ENCODE assay signal across 27 cellular contexts in genomic region chr10:94673614-94674321, GRCh38. TPM values are rescaled to one million over a fixed set of nuclear protein-coding genes. Genes with fewer than 3 reads are reported as not detected.
A peak's percentile ranks its signal among the peaks of the same experiment; 100 is the strongest.
DNase-seq lines count a peak whose midpoint lies in the region; TF ChIP-seq lines count a peak whose summit lies in the region.
"Had no signal": no experiment of that assay in that cellular context is flagged by ENCODE, and none has a peak within 500 bp of the region (broad histone marks: within the 10 kb centered on the region; RNA-seq: fewer than 3 reads in every experiment).

No MANE protein-coding gene starts in this region.

- no peak overlapping the region for H4K8ac ChIP-seq in mesendoderm (ENCODE audit: low read depth, low read length)

- H3K79me1 ChIP-seq in mesendoderm (ENCODE audit: low read length), result no peaks in the 10 kb centered on the region

- no peak overlapping the region for H3K23ac ChIP-seq in mesendoderm (ENCODE audit: low read length)

- H2AK5ac ChIP-seq in mesendoderm (ENCODE audit: low read length), result no peak overlapping the region

- CTCF ChIA-PET in Calu3 (lab: Charles Lee), result interaction anchor here (0.6 kb wide), 1 partner anchor 30 kb away, joined by 3 read pairs; no protein-coding TSS in a partner anchor

- DNase-seq in HT1080 (ENCODE audit: low read depth) (peak; percentile 5), RKO (ENCODE audit: low spot score) (peak; percentile 47), epithelial cell of proximal tubule (ENCODE audit: low read depth) (peak; percentile 13), mesendoderm (peak; percentile 60), NCI-H2081 treated with DMSO at 0.1 percent for 48 hours (lab: John Stamatoyannopoulos, UW) (no peak), NCI-H1105 (lab: John Stamatoyannopoulos, UW) (no peak), Calu3 (no peak)
- no peak for DNase-seq in stimulated activated naive CD4-positive, alpha-beta T cell (lab: John Stamatoyannopoulos, UW)
- DNase-seq: activated CD4-positive, alpha-beta T cell treated with anti-CD3 and anti-CD28 coated beads for 48 hours; activated gamma-delta T cell treated with Interleukin-2 at 50 U/mL for 16 hours; activated T-cell treated with anti-CD3 and anti-CD28 coated beads, Interleukin-2, amount 50 U/mL, for 24 hours; body of pancreas; hippocampal formation; naive thymus-derived CD4-positive, alpha-beta T cell; NCI-H1092; NCI-H1930; NCI-H2227 treated with DMSO at 0.1 percent for 48 hours; NCI-H748 treated with DMSO at 0.1 percent for 48 hours; psoas muscle; stimulated activated naive CD4-positive, alpha-beta T cell treated with Interleukin-2 at 50 U/mL for 16 hours; T-helper 17 cell had no signal

- no CpG with 5 or more reads among the region's 1 CpG for WGBS in mesendoderm (ENCODE audit: extremely low coverage, insufficient coverage, low lambda C conversion rate)

- no peaks in the 10 kb centered on the region for H3K79me2 ChIP-seq in mesendoderm (ENCODE audit: control insufficient read depth, insufficient read depth, low read length)

- no TSS peak for BruUV-seq in Calu3 (replicated peaks; lab: Mats Ljungman, UMichigan)

- H3K4ac ChIP-seq in mesendoderm (ENCODE audit: low read depth, low read length), result no peak overlapping the region

- H3K27ac Mint-ChIP-seq in Calu3 (ENCODE audit: unreplicated experiment), result no peak overlapping the region
- H3K27ac Mint-ChIP-seq: activated T-cell treated with anti-CD3 and anti-CD28 coated beads, Interleukin-2, amount 50 U/mL, for 24 hours; GM23338; mesothelial cell of epicardium; naive thymus-derived CD4-positive, alpha-beta T cell; T-helper 17 cell had no signal

- intact Hi-C loops in Calu3 (cut with micrococcal nuclease; ENCODE audit: unreplicated experiment), result no loop called here

- H3K27ac ChIP-seq in mesendoderm (ENCODE audit: low read depth, low read length), result no peak overlapping the region
- H3K27ac ChIP-seq: body of pancreas, left lung, psoas muscle, SK-N-MC, thoracic aorta, vagina had no signal

- H2BK120ac ChIP-seq in mesendoderm (ENCODE audit: low read depth, low read length), result no peak overlapping the region

- no peaks in the 10 kb centered on the region for H3K4me1 ChIP-seq in mesendoderm (ENCODE audit: control insufficient read depth, low read depth, low read length)
- H3K4me1 ChIP-seq: body of pancreas, left lung, psoas muscle, vagina had no signal

- H3K56ac ChIP-seq in mesendoderm (ENCODE audit: low read length), result no peak overlapping the region

- H3K4me3 ChIP-seq in epithelial cell of proximal tubule (ENCODE audit: low read depth, low read length) (no peak overlapping the region), mesendoderm (ENCODE audit: low read length) (no peak overlapping the region)
- H3K4me3 ChIP-seq: body of pancreas, GM23338, left lung, psoas muscle, SK-N-MC, thoracic aorta, vagina had no signal

- H3K4me3 Mint-ChIP-seq in Calu3 (ENCODE audit: low read depth, unreplicated experiment), result no peak overlapping the region
- H3K4me3 Mint-ChIP-seq: activated T-cell treated with anti-CD3 and anti-CD28 coated beads, Interleukin-2, amount 50 U/mL, for 24 hours; GM23338; mesothelial cell of epicardium; naive thymus-derived CD4-positive, alpha-beta T cell; T-helper 17 cell had no signal

- H3K36me3 ChIP-seq in mesendoderm (ENCODE audit: control insufficient read depth, insufficient read depth, low read length), result no peaks in the 10 kb centered on the region
- H3K36me3 ChIP-seq: left lung, thoracic aorta, vagina had no signal

- H4K5ac ChIP-seq in mesendoderm (ENCODE audit: low read length), result no peak overlapping the region

- no peak overlapping the region for H3K4me2 ChIP-seq in mesendoderm (ENCODE audit: low read length)
- H3K4me2 ChIP-seq: GM23338 had no signal

- H3K36me3 Mint-ChIP-seq in Calu3 (ENCODE audit: insufficient read depth, unreplicated experiment), result no peaks in the 10 kb centered on the region
- H3K36me3 Mint-ChIP-seq: mesothelial cell of epicardium; naive thymus-derived CD4-positive, alpha-beta T cell had no signal

- H2BK15ac ChIP-seq in mesendoderm (replicated peaks; ENCODE audit: low read depth), result no peak overlapping the region

- no peak overlapping the region for H3K9ac ChIP-seq in mesendoderm (ENCODE audit: low read length)

- no peak for TF ChIP-seq CTCF in epithelial cell of proximal tubule (conservative IDR thresholded peaks at IDR 0.05; ENCODE audit: low read depth, low read length)
- TF ChIP-seq CTCF in Calu3 (IDR thresholded peaks at IDR 0.05; ENCODE audit: unreplicated experiment), result no peak

- H3K27me3 ChIP-seq in mesendoderm (ENCODE audit: insufficient read depth, low read length, poor library complexity), result no peaks in the 10 kb centered on the region
- H3K27me3 ChIP-seq: body of pancreas, left lung, vagina had no signal

- H3K4me1 Mint-ChIP-seq in Calu3 (ENCODE audit: low read depth, unreplicated experiment), result peaks cover 26% of the 10 kb centered on the region
- H3K4me1 Mint-ChIP-seq: GM23338; mesothelial cell of epicardium; naive thymus-derived CD4-positive, alpha-beta T cell; T-helper 17 cell had no signal

- no peak overlapping the region for H3K18ac ChIP-seq in mesendoderm (ENCODE audit: low read length)

- H2BK5ac ChIP-seq in mesendoderm (ENCODE audit: low read length), result no peak overlapping the region

- H3K27me3 Mint-ChIP-seq in Calu3 (ENCODE audit: unreplicated experiment), result no peaks in the 10 kb centered on the region

- no peaks in the 10 kb centered on the region for H3K9me3 Mint-ChIP-seq in Calu3 (ENCODE audit: low read depth, unreplicated experiment)
- H3K9me3 Mint-ChIP-seq: activated T-cell treated with anti-CD3 and anti-CD28 coated beads, Interleukin-2, amount 50 U/mL, for 24 hours; GM23338; mesothelial cell of epicardium had no signal

RNA-seq across cellular contexts. Expression of gene CYP2C18, which starts 9.8 kb away (rescaled TPM):
- total RNA-seq in HT1080 (2014; rRNA removed; shearing (Covaris generic)), result 0.05 TPM in 1 of 2 replicates, not detected in the other
- 0.10 TPM in 1 of 2 replicates, not detected in the other for polyA plus RNA-seq in HT1080 (2015; cell fraction: cytosol; rRNA removed)
- not detected in 2 replicates for polyA plus RNA-seq in HT1080 (2015; cell fraction: nucleus; rRNA removed)
- total RNA-seq in epithelial cell of proximal tubule, result 0.14 TPM in 1 of 2 replicates, not detected in the other
- polyA plus RNA-seq in mesendoderm (2013, experiment 1 of 2), result 0.21 TPM
- 0.18 TPM for polyA plus RNA-seq in mesendoderm (2013, experiment 2 of 2)
- 13.0 and 18.1 TPM in 2 replicates for total RNA-seq in Calu3 (2022)
- total RNA-seq: mesothelial cell of epicardium; naive thymus-derived CD4-positive, alpha-beta T cell; psoas muscle; T-helper 17 cell; thoracic aorta had no signal
- polyA plus RNA-seq: naive thymus-derived CD4-positive, alpha-beta T cell had no signal

Comparison
In these comparisons a context has a peak if more than half of its experiments do, and no peak if none do; other contexts are left out.
1. DNase-seq: peak in HT1080 (single experiment), RKO (single experiment), epithelial cell of proximal tubule (single experiment) and mesendoderm (single experiment); none in NCI-H2081 treated with DMSO at 0.1 percent for 48 hours (single experiment), NCI-H1105 (single experiment), stimulated activated naive CD4-positive, alpha-beta T cell (0 of 6) and Calu3 (single experiment).
2. RNA of gene CYP2C18, which starts 9.8 kb away (total RNA-seq): 13.0 to 18.1 TPM in Calu3; 0.05 TPM in HT1080 and 0.14 TPM in epithelial cell of proximal tubule; every median in the first group is over 10 times any median in the second.